Comparison of ENCODE assay signal across 13 cellular contexts in the genomic region with DNA sequence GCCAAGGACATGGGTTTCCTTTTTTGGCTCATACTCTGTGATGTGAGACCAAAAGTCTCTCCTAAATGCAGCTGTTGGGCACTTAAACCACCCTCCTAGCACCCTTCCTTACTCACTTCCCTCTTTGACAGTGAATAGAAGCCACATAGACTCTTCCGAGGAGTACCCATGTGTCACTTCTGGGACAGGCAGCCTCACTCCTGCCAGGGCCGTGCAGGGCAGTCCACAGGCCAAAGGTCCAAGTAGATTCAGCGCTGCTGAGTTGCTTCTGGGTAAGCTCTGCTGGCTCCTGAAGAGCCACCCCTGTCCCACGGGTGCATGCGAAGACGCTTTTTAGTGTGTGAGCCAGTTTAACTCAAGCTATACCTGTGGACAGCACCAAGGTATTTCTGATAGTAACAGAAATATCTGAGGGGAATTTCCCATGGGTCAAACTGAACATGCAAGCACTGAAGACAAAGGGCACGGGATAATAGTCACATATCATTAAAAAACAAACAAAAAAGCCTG. TPM values are rescaled to one million over a fixed set of nuclear protein-coding genes. Genes with fewer than 3 reads are reported as not detected.
DNase-seq lines count a peak whose midpoint lies in the region; ATAC-seq, FAIRE-seq and TF ChIP-seq lines count a peak whose summit lies in the region.
"Had no signal": no experiment of that assay in that cellular context is flagged by ENCODE, and none has a peak within 500 bp of the region (broad histone marks: within the 10 kb centered on the region; RNA-seq: fewer than 3 reads in every experiment).

No MANE protein-coding gene starts in this region.

- H3K9ac ChIP-seq in MM.1S (ENCODE audit: low read length) = peak overlapping the region; percentile 24; the same call in 1 of the 2 replicates

- DNase-seq in MM.1S = peak; percentile 63
- DNase-seq in activated B cell treated with CpG ODN at 0.5 μM for 24 hours = no peak
- peak; percentile 92 for DNase-seq in small intestine
- no peak for DNase-seq in dorsolateral prefrontal cortex
- no peak for DNase-seq in G401 (ENCODE audit: low spot score)
- no peak for DNase-seq in NCI-H1105 treated with DMSO at 0.1 percent for 48 hours (lab: John Stamatoyannopoulos, UW)
- DNase-seq: activated effector memory CD4-positive, alpha-beta T cell treated with Interleukin-2 at 50 U/mL for 16 hours; NCI-H2081 had no signal

- H3K27ac ChIP-seq in MM.1S (ENCODE audit: low read length) (peak overlapping the region; percentile 76), small intestine (ENCODE audit: low read depth in 1 of 2, low read length in 1 of 2) (peak overlapping the region; percentile 56 to 63), dorsolateral prefrontal cortex (no peak overlapping the region)

- no peak overlapping the region for H3K4me3 ChIP-seq in MM.1S (ENCODE audit: low read length)
- no peak overlapping the region for H3K4me3 ChIP-seq in small intestine (ENCODE audit: low read depth in 1 of 2, low read length in 2 of 2)
- H3K4me3 ChIP-seq in dorsolateral prefrontal cortex = no peak overlapping the region
- H3K4me3 ChIP-seq: skin epidermis had no signal

- peaks cover 12% of the 10 kb centered on the region for H3F3A ChIP-seq in MM.1S (ENCODE audit: insufficient read depth, low read length)

- no peaks in the 10 kb centered on the region for H3K9me2 ChIP-seq in MM.1S (replicated peaks; ENCODE audit: insufficient read depth, low read length)

- H3K27me3 Mint-ChIP-seq in activated B cell treated with CpG ODN at 0.5 μM for 24 hours = peaks cover 4% of the 10 kb centered on the region

- no peaks in the 10 kb centered on the region for H3K36me3 Mint-ChIP-seq in activated B cell treated with CpG ODN at 0.5 μM for 24 hours (ENCODE audit: low read depth)

- peak overlapping the region; percentile 30 for H3K27ac Mint-ChIP-seq in activated B cell treated with CpG ODN at 0.5 μM for 24 hours

- intact Hi-C loops in activated B cell treated with CpG ODN at 0.5 μM for 24 hours (cut with micrococcal nuclease) (no loop called here), dorsolateral prefrontal cortex (cut with DNase I) (no loop called here)

- POLR2A ChIA-PET in activated B cell treated with CpG ODN at 0.5 μM for 24 hours (lab: Charles Lee) = interaction anchor here (0.5 kb wide), 1 partner anchor 651 kb away, joined by 4 read pairs; no protein-coding TSS in a partner anchor

- H4K20me1 ChIP-seq in MM.1S (ENCODE audit: insufficient read depth, low read length) = no peaks in the 10 kb centered on the region

- H3K9me3 ChIP-seq in MM.1S (replicated peaks; ENCODE audit: insufficient read depth, low read length) (no peaks in the 10 kb centered on the region), small intestine (ENCODE audit: control insufficient read depth, low read depth) (no peaks in the 10 kb centered on the region)

- peak overlapping the region; percentile 51 for H3K4me2 ChIP-seq in MM.1S (ENCODE audit: low read depth, low read length)

- H3K9me3 Mint-ChIP-seq in activated B cell treated with CpG ODN at 0.5 μM for 24 hours = no peaks in the 10 kb centered on the region
- H3K9me3 Mint-ChIP-seq: central memory CD8-positive, alpha-beta T cell had no signal

- peak overlapping the region; percentile 72 for H2AFZ ChIP-seq in MM.1S (ENCODE audit: low read length)

- H3K79me2 ChIP-seq in MM.1S (ENCODE audit: low read length) = no peaks in the 10 kb centered on the region

- peaks cover 12% of the 10 kb centered on the region for H3K4me1 Mint-ChIP-seq in activated B cell treated with CpG ODN at 0.5 μM for 24 hours
- H3K4me1 Mint-ChIP-seq: central memory CD8-positive, alpha-beta T cell had no signal

- in situ Hi-C loops in G401 (cut with HindIII; ENCODE audit: low sequenced_read_pairs) = no loop called here

- no peak for FAIRE-seq in small intestine (lab: Jason Lieb, UNC)

- CTCF ChIA-PET in activated B cell treated with CpG ODN at 0.5 μM for 24 hours (lab: Charles Lee) = no interaction called here

- H3K36me3 ChIP-seq in MM.1S (replicated peaks; ENCODE audit: insufficient read depth, low read length) (no peaks in the 10 kb centered on the region), small intestine (ENCODE audit: control insufficient read depth in 2 of 2, insufficient read depth in 2 of 2, low read length in 2 of 2) (no peaks in the 10 kb centered on the region)

- ATAC-seq in GM18498 (IDR thresholded peaks at IDR 0.05; ENCODE audit: unreplicated experiment) (peak; percentile 50), activated B cell treated with CpG ODN at 0.5 μM for 24 hours (ENCODE audit: low read depth) (peak; percentile 42)
- ATAC-seq: SK-N-SH treated with all-trans-retinoic acid at 6 μM for 48 hours had no signal

- H3K27me3 ChIP-seq in MM.1S (replicated peaks; ENCODE audit: insufficient read depth, low read length) (no peaks in the 10 kb centered on the region), small intestine (ENCODE audit: control insufficient read depth in 2 of 2, insufficient read depth in 2 of 2, low read length in 2 of 2) (no peaks in the 10 kb centered on the region), dorsolateral prefrontal cortex (no peaks in the 10 kb centered on the region)

- peaks cover 28% of the 10 kb centered on the region for H3K4me1 ChIP-seq in MM.1S (ENCODE audit: low read length)
- peaks cover 2% of the 10 kb centered on the region in 2 donors for H3K4me1 ChIP-seq in small intestine (ENCODE audit: control insufficient read depth in 2 of 2, insufficient read depth in 1 of 2, low read depth in 1 of 2, low read length in 1 of 2)

- TF ChIP-seq CTCF in MM.1S (IDR thresholded peaks at IDR 0.05; ENCODE audit: low read length) (no peak), activated B cell treated with CpG ODN at 0.5 μM for 24 hours (IDR thresholded peaks at IDR 0.05) (no peak), dorsolateral prefrontal cortex (IDR thresholded peaks at IDR 0.05 in 54 of 56, conservative IDR thresholded peaks at IDR 0.05 in 2 of 56; ENCODE audit: low read depth in 1 of 56, partially characterized antibody in 56 of 56) (no peak)

- WGBS in small intestine, 3 donors = 8 to 58% (median 22%) methylated on average over 7 of the region's 7 CpGs

- H3K4me3 Mint-ChIP-seq in activated B cell treated with CpG ODN at 0.5 μM for 24 hours = no peak overlapping the region
- H3K4me3 Mint-ChIP-seq: central memory CD8-positive, alpha-beta T cell had no signal

RNA-seq across cellular contexts. Expression of a gene that starts 36.8 kb away (rescaled TPM):
- total RNA-seq in activated B cell treated with CpG ODN at 0.5 μM for 24 hours = 1.2 and 1.4 TPM in 2 replicates
- polyA plus RNA-seq in small intestine = 1 to 10 TPM; 1.0 to 8.1 (median 7.2) TPM
- total RNA-seq in dorsolateral prefrontal cortex = 1 to 10 TPM in 119 of 120 experiments, under 1 TPM in 1; 0.96 to 8.4 (median 3.1) TPM
- total RNA-seq in G401 (2014; rRNA removed; shearing (Covaris generic)) = 1.4 and 1.8 TPM in 2 replicates
- total RNA-seq: fibroblast of lung had no signal

RNA-seq across cellular contexts. Expression of a gene that starts 54.3 kb away (rescaled TPM):
- total RNA-seq in activated B cell treated with CpG ODN at 0.5 μM for 24 hours = 1.2 TPM in 2 replicates
- 1 to 10 TPM; 1.0 to 3.5 (median 3.4) TPM for polyA plus RNA-seq in small intestine
- 1 to 10 TPM in 119 of 120 experiments, under 1 TPM in 1; 0.68 to 9.4 (median 4.3) TPM for total RNA-seq in dorsolateral prefrontal cortex
- total RNA-seq in G401 (2014; rRNA removed; shearing (Covaris generic)) = not detected in 2 replicates

RNA-seq across cellular contexts. Expression of a gene that starts 57.8 kb away (rescaled TPM):
- 23.1 and 24.4 TPM in 2 replicates for total RNA-seq in activated B cell treated with CpG ODN at 0.5 μM for 24 hours
- polyA plus RNA-seq in small intestine = 10 to 100 TPM in 1 of 3 donors, 1 to 10 TPM in 2; 4.3 to 11.7 (median 6.9) TPM
- total RNA-seq in dorsolateral prefrontal cortex = 10 to 100 TPM; 16.5 to 42.2 (median 27.3) TPM
- 71.8 and 83.3 TPM in 2 replicates for total RNA-seq in G401 (2014; rRNA removed; shearing (Covaris generic))

Comparison
In these comparisons a context has a peak if more than half of its experiments do, and no peak if none do; other contexts are left out.
1. DNase-seq: peak in MM.1S (single experiment) and small intestine (single experiment); none in activated B cell treated with CpG ODN at 0.5 μM for 24 hours (single experiment), dorsolateral prefrontal cortex (0 of 10), G401 (single experiment) and NCI-H1105 treated with DMSO at 0.1 percent for 48 hours (single experiment).
2. H3K27ac ChIP-seq: peak in MM.1S (single experiment) and small intestine (2 of 2); none in dorsolateral prefrontal cortex (0 of 59).